In the genomic region with DNA sequence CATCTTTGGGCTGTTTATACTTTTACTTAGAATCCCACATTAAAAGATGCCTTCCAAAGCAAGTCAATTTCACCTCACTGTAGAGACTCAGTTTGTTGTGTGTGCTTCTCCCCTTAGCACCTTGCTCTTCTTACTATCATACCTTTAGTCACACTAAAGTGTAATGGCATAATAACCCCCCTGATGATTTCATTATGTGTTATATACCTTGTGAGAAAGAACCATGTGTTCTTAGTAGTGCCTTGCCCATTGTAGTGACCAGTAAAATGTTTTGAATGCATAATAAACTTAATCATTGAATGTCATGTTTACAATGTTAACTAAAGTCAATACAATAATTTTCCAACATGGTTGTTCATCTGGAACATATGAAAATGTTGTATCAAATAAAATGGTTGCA, we compare ENCODE assay signal across 24 cellular contexts.
"Had no signal": no experiment of that assay in that cellular context is flagged by ENCODE, and none has a peak within 500 bp of the region (broad histone marks: within the 10 kb centered on the region; RNA-seq: fewer than 3 reads in every experiment).

No MANE protein-coding gene starts in this region.

- H3K27ac ChIP-seq: neural progenitor cell, ovary, parathyroid adenoma, psoas muscle, right lobe of liver, sigmoid colon, stomach, thoracic aorta, thyroid gland, tibial nerve, upper lobe of right lung, uterus had no signal

- FAIRE-seq: small intestine had no signal

- H3K4me1 ChIP-seq: neural progenitor cell, parathyroid adenoma, psoas muscle, right lobe of liver, sigmoid colon, stomach, thyroid gland, tibial nerve, upper lobe of right lung, uterus had no signal

- H3K9me3 ChIP-seq: ovary, psoas muscle, right lobe of liver, sigmoid colon, stomach, thoracic aorta, thyroid gland, tibial nerve, upper lobe of right lung had no signal

- DNase-seq: natural killer cell; occipital lobe; ovary; posterior cingulate gyrus; psoas muscle; right lobe of liver; sigmoid colon; small intestine; stimulated activated CD4-positive, alpha-beta T cell treated with anti-CD3 and anti-CD28 coated beads, Interleukin-15, amount 100 ng/mL, for 24 hours; stimulated activated CD4-positive, alpha-beta T cell treated with anti-CD3 and anti-CD28 coated beads, Interleukin-2, amount 100 ng/mL, for 24 hours; stimulated activated CD4-positive, alpha-beta T cell treated with anti-CD3 and anti-CD28 coated beads, Interleukin-2, amount 100 ng/mL, for 48 hours; stimulated activated CD4-positive, alpha-beta T cell treated with anti-CD3 and anti-CD28 coated beads, Interleukin-4, amount 100 ng/mL, for 24 hours; stimulated activated naive B cell treated with anti-CD40 and anti-IgM and Interleukin-4, amounts not matched to agents 10 μg/mL and 1 μg/mL and 100 μg/mL, for 72 hours; stimulated activated naive CD4-positive, alpha-beta T cell treated with Interleukin-2 at 50 U/mL for 16 hours; stomach; thyroid gland; upper lobe of right lung; uterus had no signal

- H3K36me3 ChIP-seq: neural progenitor cell, ovary, right lobe of liver, sigmoid colon, stomach, thoracic aorta, thyroid gland, tibial nerve, upper lobe of right lung, uterus had no signal

- ATAC-seq: natural killer cell; psoas muscle; right cardiac atrium; right lobe of liver; stimulated activated effector memory CD8-positive, alpha-beta T cell treated with anti-CD3 and anti-CD28 coated beads, Interleukin-12 subunit alpha, Interleukin-12 subunit beta, amount 100 ng/mL, for 72 hours; stimulated activated naive B cell treated with anti-CD40 and anti-IgM and Interleukin-4, amounts not matched to agents 10 μg/mL and 1 μg/mL and 100 μg/mL, for 72 hours; upper lobe of right lung had no signal

- H3K27me3 ChIP-seq: neural progenitor cell, ovary, right lobe of liver, sigmoid colon, stomach, thyroid gland, tibial nerve, upper lobe of right lung, uterus had no signal

- H3K4me3 ChIP-seq: neural progenitor cell, ovary, psoas muscle, right lobe of liver, sigmoid colon, stomach, thoracic aorta, thyroid gland, tibial nerve, upper lobe of right lung, uterus had no signal
